In the genomic region with DNA sequence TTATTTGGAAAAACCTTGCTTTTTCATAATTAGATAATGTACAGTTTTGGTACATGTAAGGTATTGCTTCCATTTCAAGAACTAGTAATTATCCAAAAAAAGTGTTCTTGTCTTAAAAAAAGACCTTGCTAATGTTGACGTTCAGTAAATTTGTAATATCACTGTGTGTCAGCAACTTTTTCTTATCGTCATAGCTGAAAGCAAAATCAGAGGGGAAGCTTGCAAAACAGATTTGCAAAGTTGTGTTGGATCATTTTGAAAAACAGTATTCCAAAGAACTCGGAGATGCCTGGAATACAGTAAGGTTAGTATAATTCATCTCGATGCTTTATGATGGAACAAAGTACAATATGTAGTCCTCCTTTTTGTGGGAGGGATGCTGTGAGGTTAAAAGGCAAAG, we compare ENCODE assay signal across 10 cellular contexts. TPM values are rescaled to one million over a fixed set of nuclear protein-coding genes. Genes with fewer than 3 reads are reported as not detected.
DNase-seq lines count a peak whose midpoint lies in the region; ATAC-seq, FAIRE-seq and TF ChIP-seq lines count a peak whose summit lies in the region.
"Had no signal": no experiment of that assay in that cellular context is flagged by ENCODE, and none has a peak within 500 bp of the region (broad histone marks: within the 10 kb centered on the region; RNA-seq: fewer than 3 reads in every experiment).

No MANE protein-coding gene starts in this region.

- H3K36me3 ChIP-seq in heart right ventricle: peaks cover 0 to 38% (median 0%) of the 10 kb centered on the region in 9 donors
- H3K36me3 ChIP-seq in transverse colon: no peaks in the 10 kb centered on the region

- H3K27me3 ChIP-seq in heart right ventricle: no peaks in the 10 kb centered on the region
- no peaks in the 10 kb centered on the region for H3K27me3 ChIP-seq in transverse colon

- ATAC-seq in heart right ventricle (no peak), left cardiac atrium (no peak), GM21528 (IDR thresholded peaks at IDR 0.05; ENCODE audit: low FRiP score, unreplicated experiment) (no peak)

- CTCF ChIA-PET in activated CD4-positive, alpha-beta memory T cell treated with anti-CD3 and anti-CD28 coated beads for 36 hours (lab: Charles Lee): interaction anchor here (0.7 to 3.1 kb wide), 3 partner anchors 53 to 91 kb away, joined by 3 to 12 read pairs (median 4); a partner anchor contains a TSS

- DNase-seq in heart right ventricle (no peak), left cardiac atrium (no peak), immature natural killer cell (no peak), transverse colon (no peak), NCI-H446 (lab: John Stamatoyannopoulos, UW) (no peak), urothelium cell line (ENCODE audit: low spot score) (no peak)
- no peak for DNase-seq in activated CD4-positive, alpha-beta memory T cell treated with anti-CD3 and anti-CD28 coated beads for 36 hours
- DNase-seq: effector memory CD4-positive, alpha-beta T cell; NCI-H226 had no signal

- peaks cover 56% of the 10 kb centered on the region for H3K4me1 Mint-ChIP-seq in activated CD4-positive, alpha-beta memory T cell treated with anti-CD3 and anti-CD28 coated beads for 36 hours (ENCODE audit: low read depth)
- peaks cover 55 to 76% of the 10 kb centered on the region in 2 donors for H3K4me1 Mint-ChIP-seq in immature natural killer cell

- POLR2A ChIA-PET in activated CD4-positive, alpha-beta memory T cell treated with anti-CD3 and anti-CD28 coated beads for 36 hours (lab: Charles Lee): no interaction called here

- in situ Hi-C loops in transverse colon (cut with MboI; ENCODE audit: low pct_ligation_motif_present in 1 of 4, low pct_unique_long_range_greater_than_20kb in 1 of 4, low sequenced_read_pairs in 3 of 4): loop anchor here in 1 of 4 donors (10.0 kb wide), 1 partner anchor 89 kb away; a partner anchor contains a TSS

- peak overlapping the region in 6 of 10 donors; percentile 89 to 98 (median 92) for H3K27ac ChIP-seq in heart right ventricle
- H3K27ac ChIP-seq in transverse colon: peak overlapping the region; percentile 91 to 99 (median 98)

- no peak for TF ChIP-seq POLR2A in transverse colon (IDR thresholded peaks at IDR 0.05)

- peaks cover 41% of the 10 kb centered on the region for H3K36me3 Mint-ChIP-seq in activated CD4-positive, alpha-beta memory T cell treated with anti-CD3 and anti-CD28 coated beads for 36 hours
- peaks cover 4 to 8% (median 5%) of the 10 kb centered on the region in 3 donors for H3K36me3 Mint-ChIP-seq in immature natural killer cell

- no peak for TF ChIP-seq CTCF in heart right ventricle (IDR thresholded peaks at IDR 0.05)
- TF ChIP-seq CTCF in transverse colon (IDR thresholded peaks at IDR 0.05): no peak

- no peaks in the 10 kb centered on the region for H3K27me3 Mint-ChIP-seq in activated CD4-positive, alpha-beta memory T cell treated with anti-CD3 and anti-CD28 coated beads for 36 hours
- H3K27me3 Mint-ChIP-seq in immature natural killer cell (ENCODE audit: low read depth in 3 of 3): peaks cover 5 to 16% (median 6%) of the 10 kb centered on the region in 3 donors

- peaks cover 0 to 8% (median 0%) of the 10 kb centered on the region in 11 donors for H3K9me3 ChIP-seq in heart right ventricle
- no peaks in the 10 kb centered on the region for H3K9me3 ChIP-seq in transverse colon

- intact Hi-C loops in heart right ventricle (cut with DNase I): loop anchor here in 3 of 10 donors (10.0 kb wide), 2 partner anchors 59 to 159 kb away; no protein-coding TSS in a partner anchor
- intact Hi-C loops in left cardiac atrium (cut with DNase I): loop anchor here (10.0 kb wide), 2 partner anchors 59 to 159 kb away; no protein-coding TSS in a partner anchor
- intact Hi-C loops in activated CD4-positive, alpha-beta memory T cell treated with anti-CD3 and anti-CD28 coated beads for 36 hours (cut with micrococcal nuclease): no loop called here
- intact Hi-C loops in transverse colon (cut with DNase I; ENCODE audit: low total_unique reads): no loop called here

- peaks cover 0 to 48% (median 22%) of the 10 kb centered on the region in 9 donors for H3K4me1 ChIP-seq in heart right ventricle
- peaks cover 13 to 57% (median 23%) of the 10 kb centered on the region in 4 donors for H3K4me1 ChIP-seq in transverse colon

- 77 to 78% methylated on average over 4 of the region's 4 CpGs for WGBS in heart right ventricle, 2 donors
- 55 to 64% methylated on average over 4 of the region's 4 CpGs for WGBS in transverse colon (ENCODE audit: low coverage in 1 of 2), 2 donors

- H3K9me3 Mint-ChIP-seq in activated CD4-positive, alpha-beta memory T cell treated with anti-CD3 and anti-CD28 coated beads for 36 hours: peaks cover 9% of the 10 kb centered on the region
- H3K9me3 Mint-ChIP-seq in immature natural killer cell: no peaks in the 10 kb centered on the region

- no peak for FAIRE-seq in urothelium cell line (lab: Jason Lieb, UNC)

- H3K4me3 Mint-ChIP-seq in activated CD4-positive, alpha-beta memory T cell treated with anti-CD3 and anti-CD28 coated beads for 36 hours: peak overlapping the region; percentile 96
- H3K4me3 Mint-ChIP-seq in immature natural killer cell: peak overlapping the region; percentile 94 to 100 (median 100)

- H3K4me3 ChIP-seq in heart right ventricle (peak overlapping the region in 4 of 10 donors; percentile 68 to 83 (median 71)), transverse colon (peak overlapping the region in 1 of 4 donors; percentile 94)

- no peak for TF ChIP-seq EP300 in transverse colon (IDR thresholded peaks at IDR 0.05; ENCODE audit: low read depth)

- H3K27ac Mint-ChIP-seq in activated CD4-positive, alpha-beta memory T cell treated with anti-CD3 and anti-CD28 coated beads for 36 hours: peak overlapping the region; percentile 99
- peak overlapping the region; percentile 99 to 100 (median 100) for H3K27ac Mint-ChIP-seq in immature natural killer cell

RNA-seq across cellular contexts. Expression of a gene that starts 1.4 kb away (rescaled TPM):
- total RNA-seq in heart right ventricle (1 to 10 TPM; 5.9 to 9.6 (median 7.1) TPM), left cardiac atrium (1 to 10 TPM; 6.6 to 9.8 TPM), transverse colon (10 to 100 TPM; 10.3 to 27.9 (median 19.0) TPM)
- polyA plus RNA-seq in heart right ventricle (1 to 10 TPM; 3.3 to 4.1 TPM), immature natural killer cell (10 to 100 TPM; 12.1 to 16.1 (median 14.2) TPM)
- 10 to 100 TPM; 15.3 to 16.2 TPM for total RNA-seq in activated CD4-positive, alpha-beta memory T cell treated with anti-CD3 and anti-CD28 coated beads for 36 hours

RNA-seq across cellular contexts. Expression of a gene that starts 1.5 kb away (rescaled TPM):
- total RNA-seq in heart right ventricle: 1 to 10 TPM; 2.6 to 4.9 (median 3.0) TPM
- 1 to 10 TPM; 1.6 to 2.5 TPM for polyA plus RNA-seq in heart right ventricle
- 1 to 10 TPM; 3.8 to 4.0 TPM for total RNA-seq in left cardiac atrium
- total RNA-seq in activated CD4-positive, alpha-beta memory T cell treated with anti-CD3 and anti-CD28 coated beads for 36 hours: 1 to 10 TPM; 6.8 to 9.7 TPM
- 1 to 10 TPM; 1.8 to 9.3 (median 2.1) TPM for polyA plus RNA-seq in immature natural killer cell
- total RNA-seq in transverse colon: 10 to 100 TPM in 1 of 4 donors, 1 to 10 TPM in 3; 6.0 to 16.7 (median 6.6) TPM

RNA-seq across cellular contexts. Expression of a gene that starts 35.8 kb away (rescaled TPM):
- total RNA-seq in heart right ventricle: under 1 TPM in 3 of 10 donors, not detected in 7; 0.19 to 0.28 (median 0.21) TPM
- polyA plus RNA-seq in heart right ventricle: under 1 TPM; 0.09 to 0.22 TPM
- total RNA-seq in left cardiac atrium: not detected
- not detected for total RNA-seq in activated CD4-positive, alpha-beta memory T cell treated with anti-CD3 and anti-CD28 coated beads for 36 hours
- under 1 TPM in 1 of 3 donors, not detected in 2; 0.49 TPM for polyA plus RNA-seq in immature natural killer cell
- 10 to 100 TPM in 2 of 4 donors, 1 to 10 TPM in 2; 4.9 to 23.5 (median 11.7) TPM for total RNA-seq in transverse colon

Comparison
In these comparisons a context has a peak if more than half of its experiments do, and no peak if none do; other contexts are left out.
1. RNA of a gene that starts 35.8 kb away (total RNA-seq): 4.9 to 23.5 TPM in transverse colon; not detected in activated CD4-positive, alpha-beta memory T cell treated with anti-CD3 and anti-CD28 coated beads for 36 hours, not detected in left cardiac atrium and 0.19 to 0.28 TPM in heart right ventricle; every median in the first group is over 4 times any median in the second.
2. intact Hi-C loops: an anchor here in left cardiac atrium (10.0 kb wide); none called in activated CD4-positive, alpha-beta memory T cell treated with anti-CD3 and anti-CD28 coated beads for 36 hours and transverse colon.